In the genomic region with DNA sequence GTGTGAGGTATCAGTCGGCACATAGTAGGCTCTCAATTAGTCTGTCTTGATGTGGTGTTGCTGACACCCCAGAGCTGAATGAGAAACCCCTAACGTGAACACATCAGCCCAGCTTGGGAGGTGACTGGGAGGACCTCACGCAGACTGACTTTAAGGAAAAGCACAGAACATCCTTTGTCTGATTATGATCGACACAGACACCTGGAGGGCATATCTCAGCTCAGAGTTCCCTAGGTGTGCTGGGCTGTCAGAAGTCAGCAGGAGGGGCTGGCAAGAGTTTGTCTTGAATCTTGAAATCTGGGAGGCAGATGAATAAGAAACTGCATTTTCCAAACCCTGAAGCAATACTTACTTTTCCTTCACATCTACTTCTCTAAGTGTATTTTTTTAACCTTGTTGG, we compare ENCODE assay signal across 29 cellular contexts. TPM values are rescaled to one million over a fixed set of nuclear protein-coding genes. Genes with fewer than 3 reads are reported as not detected.
"Had no signal": no experiment of that assay in that cellular context is flagged by ENCODE, and none has a peak within 500 bp of the region (broad histone marks: within the 10 kb centered on the region; RNA-seq: fewer than 3 reads in every experiment).

No MANE protein-coding gene starts in this region.

- H3K4me3 Mint-ChIP-seq: activated CD4-positive, alpha-beta memory T cell treated with anti-CD3 and anti-CD28 coated beads, Interleukin-2, amount 10 ng/mL, durations not matched to agents 7 days and 5 days; activated CD4-positive, alpha-beta T cell treated with anti-CD3 and anti-CD28 coated beads for 36 hours; activated CD4-positive, alpha-beta T cell treated with anti-CD3 and anti-CD28 coated beads, Interleukin-2, amount 10 ng/mL, durations not matched to agents 7 days and 5 days; activated naive CD4-positive, alpha-beta T cell treated with anti-CD3 and anti-CD28 coated beads, Interleukin-2, amount 10 ng/mL, durations not matched to agents 7 days and 5 days; activated naive CD8-positive, alpha-beta T cell; activated T-cell treated with anti-CD3 and anti-CD28 coated beads, Interleukin-2, amount 50 U/mL, for 24 hours; activated T-cell treated with anti-CD3 and anti-CD28 coated beads, Interleukin-2, amount 50 U/mL, for 72 hours had no signal

- ATAC-seq: activated CD4-positive, alpha-beta T cell treated with anti-CD3 and anti-CD28 coated beads for 36 hours; activated T-cell treated with anti-CD3 and anti-CD28 coated beads, Interleukin-2, amount 50 U/mL, for 72 hours; body of pancreas; gastroesophageal sphincter; heart right ventricle had no signal

- H3K27me3 ChIP-seq: body of pancreas, cardiac muscle cell, colonic mucosa, esophagus muscularis mucosa had no signal

- H3K36me3 ChIP-seq: cardiac muscle cell, colonic mucosa, esophagus muscularis mucosa, gastroesophageal sphincter, heart right ventricle had no signal

- DNase-seq: activated CD4-positive, alpha-beta memory T cell treated with anti-CD3 and anti-CD28 coated beads, Interleukin-2, amount 10 ng/mL, durations not matched to agents 7 days and 5 days; activated CD4-positive, alpha-beta T cell treated with anti-CD3 and anti-CD28 coated beads for 36 hours; activated CD4-positive, alpha-beta T cell treated with anti-CD3 and anti-CD28 coated beads, Interleukin-2, amount 10 ng/mL, durations not matched to agents 7 days and 5 days; activated CD4-positive, alpha-beta T cell treated with anti-CD3 and anti-CD28 coated beads, Interleukin-2, amount 50 U/mL, for 4 hours; activated CD4-positive, CD25-positive, alpha-beta regulatory T cell; activated CD4-positive, CD25-positive, alpha-beta regulatory T cell treated with anti-CD3 and anti-CD28 coated beads, Interleukin-2, amount 50 U/mL, for 72 hours; activated CD8-positive, alpha-beta memory T cell treated with anti-CD3 and anti-CD28 coated beads, Interleukin-2, amount 50 U/mL, for 48 hours; activated gamma-delta T cell; activated naive CD4-positive, alpha-beta T cell; activated naive CD4-positive, alpha-beta T cell treated with anti-CD3 and anti-CD28 coated beads, Interleukin-2, amount 10 ng/mL, durations not matched to agents 7 days and 5 days; activated T-cell treated with anti-CD3 and anti-CD28 coated beads for 4 hours; activated T-cell treated with anti-CD3 and anti-CD28 coated beads, Interleukin-2, amount 50 U/mL, for 24 hours; activated T-cell treated with anti-CD3 and anti-CD28 coated beads, Interleukin-2, amount 50 U/mL, for 72 hours; amygdala; aorta; body of pancreas; central memory CD4-positive, alpha-beta T cell; cerebellar nuclear complex; colonic mucosa; effector memory CD4-positive, alpha-beta T cell; erythroblast; foreskin melanocyte; heart right ventricle; T-helper 2 cell had no signal

- H3K36me3 Mint-ChIP-seq: activated naive CD4-positive, alpha-beta T cell treated with anti-CD3 and anti-CD28 coated beads, Interleukin-2, amount 10 ng/mL, durations not matched to agents 7 days and 5 days; activated naive CD8-positive, alpha-beta T cell had no signal

- H3K27ac ChIP-seq: body of pancreas, cardiac muscle cell, colonic mucosa, esophagus muscularis mucosa, gastroesophageal sphincter, heart right ventricle had no signal

- H3K27me3 Mint-ChIP-seq: activated CD4-positive, alpha-beta memory T cell treated with anti-CD3 and anti-CD28 coated beads, Interleukin-2, amount 10 ng/mL, durations not matched to agents 7 days and 5 days; activated CD4-positive, alpha-beta T cell treated with anti-CD3 and anti-CD28 coated beads for 36 hours; activated CD4-positive, alpha-beta T cell treated with anti-CD3 and anti-CD28 coated beads, Interleukin-2, amount 10 ng/mL, durations not matched to agents 7 days and 5 days; activated naive CD4-positive, alpha-beta T cell treated with anti-CD3 and anti-CD28 coated beads, Interleukin-2, amount 10 ng/mL, durations not matched to agents 7 days and 5 days had no signal

- H3K9me3 ChIP-seq: body of pancreas, colonic mucosa, esophagus muscularis mucosa, gastroesophageal sphincter, heart right ventricle had no signal

- H3K4me1 Mint-ChIP-seq: activated CD4-positive, alpha-beta memory T cell treated with anti-CD3 and anti-CD28 coated beads, Interleukin-2, amount 10 ng/mL, durations not matched to agents 7 days and 5 days; activated CD4-positive, alpha-beta T cell treated with anti-CD3 and anti-CD28 coated beads for 36 hours; activated CD4-positive, alpha-beta T cell treated with anti-CD3 and anti-CD28 coated beads, Interleukin-2, amount 10 ng/mL, durations not matched to agents 7 days and 5 days; activated naive CD4-positive, alpha-beta T cell treated with anti-CD3 and anti-CD28 coated beads, Interleukin-2, amount 10 ng/mL, durations not matched to agents 7 days and 5 days had no signal

- H3K4me3 ChIP-seq: body of pancreas, cardiac muscle cell, colonic mucosa, esophagus muscularis mucosa, gastroesophageal sphincter, heart right ventricle had no signal

- H3K4me1 ChIP-seq: body of pancreas, colonic mucosa had no signal

- H3K9me3 Mint-ChIP-seq: activated CD4-positive, alpha-beta memory T cell treated with anti-CD3 and anti-CD28 coated beads, Interleukin-2, amount 10 ng/mL, durations not matched to agents 7 days and 5 days; activated CD4-positive, alpha-beta T cell treated with anti-CD3 and anti-CD28 coated beads, Interleukin-2, amount 10 ng/mL, durations not matched to agents 7 days and 5 days; activated naive CD4-positive, alpha-beta T cell treated with anti-CD3 and anti-CD28 coated beads, Interleukin-2, amount 10 ng/mL, durations not matched to agents 7 days and 5 days; activated T-cell treated with anti-CD3 and anti-CD28 coated beads, Interleukin-2, amount 50 U/mL, for 24 hours; activated T-cell treated with anti-CD3 and anti-CD28 coated beads, Interleukin-2, amount 50 U/mL, for 72 hours had no signal

- H3K27ac Mint-ChIP-seq: activated CD4-positive, alpha-beta memory T cell treated with anti-CD3 and anti-CD28 coated beads, Interleukin-2, amount 10 ng/mL, durations not matched to agents 7 days and 5 days; activated CD4-positive, alpha-beta T cell treated with anti-CD3 and anti-CD28 coated beads for 36 hours; activated CD4-positive, alpha-beta T cell treated with anti-CD3 and anti-CD28 coated beads, Interleukin-2, amount 10 ng/mL, durations not matched to agents 7 days and 5 days; activated naive CD4-positive, alpha-beta T cell treated with anti-CD3 and anti-CD28 coated beads, Interleukin-2, amount 10 ng/mL, durations not matched to agents 7 days and 5 days; activated naive CD8-positive, alpha-beta T cell; activated T-cell treated with anti-CD3 and anti-CD28 coated beads, Interleukin-2, amount 50 U/mL, for 24 hours; activated T-cell treated with anti-CD3 and anti-CD28 coated beads, Interleukin-2, amount 50 U/mL, for 72 hours had no signal

RNA-seq across cellular contexts. Expression of a gene that starts 16.8 kb away (rescaled TPM):
- total RNA-seq: activated CD4-positive, alpha-beta memory T cell treated with anti-CD3 and anti-CD28 coated beads, Interleukin-2, amount 10 ng/mL, durations not matched to agents 7 days and 5 days; activated CD4-positive, alpha-beta T cell treated with anti-CD3 and anti-CD28 coated beads, Interleukin-2, amount 10 ng/mL, durations not matched to agents 7 days and 5 days; body of pancreas; T-helper 1 cell treated with Interleukin-12 subunit alpha and Interleukin-12 subunit beta and Interleukin-4 antibody, amounts not matched to agents 30 ng/mL and 1 ng/mL, for 36 hours had no signal
